ENCODE assay signal across 18 cellular contexts in genomic region chr4:176769519-176769918, GRCh38. TPM values are rescaled to one million over a fixed set of nuclear protein-coding genes. Genes with fewer than 3 reads are reported as not detected.
DNase-seq lines count a peak whose midpoint lies in the region; ATAC-seq and TF ChIP-seq lines count a peak whose summit lies in the region.
"Had no signal": no experiment of that assay in that cellular context is flagged by ENCODE, and none has a peak within 500 bp of the region (broad histone marks: within the 10 kb centered on the region; RNA-seq: fewer than 3 reads in every experiment).

No MANE protein-coding gene starts in this region.

- CTCF ChIA-PET in MCF 10A (lab: Yijun Ruan, JAX) = interaction anchor here (0.7 to 2.2 kb wide), 6 partner anchors 11 to 481 kb away, joined by 3 to 5 read pairs (median 4); no protein-coding TSS in a partner anchor

- no peak for ATAC-seq in HG03108 (IDR thresholded peaks at IDR 0.05; ENCODE audit: unreplicated experiment)
- ATAC-seq: activated T-helper 17 cell treated with anti-CD3 and anti-CD28 coated beads, Interleukin-2, amount 50 U/mL, for 72 hours; T-helper 17 cell; upper lobe of right lung had no signal

- no peak overlapping the region for H3K4me3 Mint-ChIP-seq in MCF 10A (ENCODE audit: unreplicated experiment)
- H3K4me3 Mint-ChIP-seq: activated T-helper 17 cell treated with anti-CD3 and anti-CD28 coated beads, Interleukin-2, amount 50 U/mL, for 72 hours; neural progenitor cell; T-helper 17 cell had no signal

- peak overlapping the region; percentile 80 for H3K27ac Mint-ChIP-seq in MCF 10A (ENCODE audit: low read depth, unreplicated experiment)
- H3K27ac Mint-ChIP-seq: activated T-helper 17 cell treated with anti-CD3 and anti-CD28 coated beads, Interleukin-2, amount 50 U/mL, for 72 hours; neural progenitor cell; T-helper 17 cell had no signal

- H3K27me3 ChIP-seq in breast epithelium (no peaks in the 10 kb centered on the region), adrenal gland (no peaks in the 10 kb centered on the region)
- H3K27me3 ChIP-seq: cardiac muscle cell, neural progenitor cell, upper lobe of right lung had no signal

- H3K36me3 ChIP-seq in breast epithelium = no peaks in the 10 kb centered on the region
- H3K36me3 ChIP-seq in adrenal gland (replicated peaks in 1 of 2) = no peaks in the 10 kb centered on the region
- H3K36me3 ChIP-seq: cardiac muscle cell, left ventricle myocardium inferior, neural progenitor cell, upper lobe of right lung had no signal

- no peaks in the 10 kb centered on the region for H3K36me3 Mint-ChIP-seq in MCF 10A (ENCODE audit: insufficient read depth, unreplicated experiment)
- H3K36me3 Mint-ChIP-seq: neural progenitor cell had no signal

- intact Hi-C loops in MCF 10A (cut with micrococcal nuclease) (no loop called here), breast epithelium (cut with DNase I; ENCODE audit: low total_unique reads) (no loop called here), adrenal gland (cut with DNase I) (no loop called here)

- no peaks in the 10 kb centered on the region for H3K9me3 Mint-ChIP-seq in MCF 10A (ENCODE audit: unreplicated experiment)
- H3K9me3 Mint-ChIP-seq: neural progenitor cell had no signal

- no peaks in the 10 kb centered on the region for H3K4me1 ChIP-seq in breast epithelium
- H3K4me1 ChIP-seq in adrenal gland (replicated peaks in 1 of 2) = peaks cover 5 to 18% of the 10 kb centered on the region in 2 donors
- H3K4me1 ChIP-seq: neural progenitor cell, upper lobe of right lung had no signal

- no peaks in the 10 kb centered on the region for H3K27me3 Mint-ChIP-seq in MCF 10A (ENCODE audit: insufficient read depth, unreplicated experiment)
- H3K27me3 Mint-ChIP-seq: activated T-helper 17 cell treated with anti-CD3 and anti-CD28 coated beads, Interleukin-2, amount 50 U/mL, for 72 hours; T-helper 17 cell had no signal

- H3K27ac ChIP-seq in breast epithelium (no peak overlapping the region), adrenal gland (peak overlapping the region in 3 of 5 donors; percentile 1 to 58 (median 48))
- H3K27ac ChIP-seq: 22Rv1, cardiac muscle cell, left ventricle myocardium inferior, neural progenitor cell, upper lobe of right lung had no signal

- TF ChIP-seq CTCF in MCF 10A (IDR thresholded peaks at IDR 0.05; ENCODE audit: unreplicated experiment) = no peak
- TF ChIP-seq CTCF in breast epithelium (IDR thresholded peaks at IDR 0.05) = no peak
- no peak for TF ChIP-seq CTCF in adrenal gland (IDR thresholded peaks at IDR 0.05)
- TF ChIP-seq CTCF in fibroblast of villous mesenchyme (IDR thresholded peaks at IDR 0.05; ENCODE audit: insufficient read depth, low read depth, low read length) = no peak

- BruUV-seq in MCF 10A (replicated peaks; lab: Mats Ljungman, UMichigan) = no TSS peak

- H3K9me3 ChIP-seq in breast epithelium = no peaks in the 10 kb centered on the region
- H3K9me3 ChIP-seq in adrenal gland (replicated peaks in 1 of 3) = no peaks in the 10 kb centered on the region
- H3K9me3 ChIP-seq: upper lobe of right lung had no signal

- peak; percentile 87 for DNase-seq in MCF 10A (ENCODE audit: unreplicated experiment)
- no peak for DNase-seq in breast epithelium (ENCODE audit: low spot score in 2 of 2)
- peak in 5 of 7 donors; percentile 20 to 46 (median 26) for DNase-seq in adrenal gland
- peak; percentile 87 for DNase-seq in fibroblast of villous mesenchyme (ENCODE audit: low read depth)
- DNase-seq in stromal cell of bone marrow (ENCODE audit: low read depth) = peak; percentile 89
- DNase-seq in NCI-H2171 (lab: John Stamatoyannopoulos, UW) = no peak
- no peak for DNase-seq in epidermal melanocyte (ENCODE audit: insufficient read length, low spot score)
- DNase-seq: DMS79 treated with DMSO at 0.1 percent for 48 hours, Karpas-422, left ventricle myocardium inferior, NCI-H2107, T-helper 17 cell, upper lobe of right lung had no signal

- H3K4me3 ChIP-seq in breast epithelium (no peak overlapping the region), adrenal gland (no peak overlapping the region), fibroblast of villous mesenchyme (ENCODE audit: low read depth, low read length) (no peak overlapping the region)
- H3K4me3 ChIP-seq: cardiac muscle cell, left ventricle myocardium inferior, neural progenitor cell, upper lobe of right lung had no signal

- no peak for TF ChIP-seq POLR2A in breast epithelium (IDR thresholded peaks at IDR 0.05)
- no peak for TF ChIP-seq POLR2A in adrenal gland (IDR thresholded peaks at IDR 0.05)

- WGBS in adrenal gland, 4 donors = 27 to 45% (median 36%) methylated on average over 2 of the region's 2 CpGs

- POLR2A ChIA-PET in MCF 10A (lab: Yijun Ruan, JAX) = interaction anchor here (0.7 to 1.8 kb wide), 12 partner anchors 9 to 247 kb away, joined by 3 to 12 read pairs (median 4); no protein-coding TSS in a partner anchor

- H3K4me1 Mint-ChIP-seq in MCF 10A (ENCODE audit: insufficient read depth, unreplicated experiment) = peaks cover 22% of the 10 kb centered on the region
- H3K4me1 Mint-ChIP-seq: activated T-helper 17 cell treated with anti-CD3 and anti-CD28 coated beads, Interleukin-2, amount 50 U/mL, for 72 hours; neural progenitor cell; T-helper 17 cell had no signal

RNA-seq across cellular contexts. Expression of gene VEGFC, which starts 23.2 kb away (rescaled TPM):
- total RNA-seq in MCF 10A (2022) (11.1 and 14.2 TPM in 2 replicates), breast epithelium (10 to 100 TPM in 2 of 3 donors, 1 to 10 TPM in 1; 6.9 to 17.0 (median 11.2) TPM), adrenal gland (10 to 100 TPM in 3 of 8 donors, 1 to 10 TPM in 5; 2.9 to 30.7 (median 8.2) TPM), fibroblast of villous mesenchyme (30.3 and 77.3 TPM in 2 replicates)
- 10 to 100 TPM in 1 of 3 donors, 1 to 10 TPM in 2; 4.7 to 18.4 (median 7.8) TPM for polyA plus RNA-seq in adrenal gland
- total RNA-seq: activated T-helper 17 cell treated with anti-CD3 and anti-CD28 coated beads, Interleukin-2, amount 50 U/mL, for 72 hours had no signal

Comparison
In these comparisons a context has a peak if more than half of its experiments do, and no peak if none do; other contexts are left out.
1. DNase-seq: peak in MCF 10A (single experiment), adrenal gland (5 of 7), fibroblast of villous mesenchyme (single experiment) and stromal cell of bone marrow (single experiment); none in breast epithelium (0 of 2), NCI-H2171 (single experiment) and epidermal melanocyte (single experiment).
2. H3K27ac ChIP-seq: peak in adrenal gland (3 of 5); none in breast epithelium (0 of 2).